ENCODE assay signal across 10 cellular contexts in the genomic region with DNA sequence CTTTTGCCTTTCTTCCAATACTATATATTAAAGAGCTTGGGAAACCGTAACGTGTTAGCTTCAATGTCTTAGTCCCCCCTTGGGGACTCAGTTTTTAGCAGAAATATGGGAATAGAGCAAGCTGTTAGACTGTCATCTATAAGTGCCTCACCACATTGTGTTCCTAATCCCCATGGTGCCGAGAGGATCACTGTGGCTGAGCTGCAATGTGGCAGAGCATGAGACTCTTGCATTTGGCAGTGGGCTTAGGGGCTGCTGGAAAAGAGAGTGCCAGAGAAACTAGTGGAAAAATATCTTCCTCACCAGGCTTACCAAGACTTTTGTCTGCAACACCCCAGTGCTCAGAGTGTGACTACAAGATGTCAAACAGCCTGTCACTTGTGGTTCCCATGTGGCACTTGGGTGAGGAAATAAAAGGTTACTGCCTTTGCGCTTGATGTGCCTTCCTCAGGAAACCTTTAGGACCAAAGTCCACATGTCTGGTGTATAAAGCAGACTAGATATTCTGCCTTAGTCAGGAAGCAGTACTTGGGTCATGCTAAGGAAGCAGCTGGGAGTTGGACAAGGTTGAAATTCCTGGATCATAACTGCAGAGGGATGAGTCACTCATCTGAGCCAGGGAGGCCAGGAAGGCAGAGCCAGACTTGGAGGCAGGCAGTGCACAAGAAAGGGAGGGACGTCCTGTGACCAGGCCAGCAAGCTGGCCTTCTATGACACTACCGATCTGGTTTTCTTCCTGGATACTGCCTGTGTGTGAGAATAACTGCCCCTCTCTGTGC. TPM values are rescaled to one million over a fixed set of nuclear protein-coding genes. Genes with fewer than 3 reads are reported as not detected.
A peak's percentile ranks its signal among the peaks of the same experiment; 100 is the strongest.
DNase-seq lines count a peak whose midpoint lies in the region; ATAC-seq and TF ChIP-seq lines count a peak whose summit lies in the region.
"Had no signal": no experiment of that assay in that cellular context is flagged by ENCODE, and none has a peak within 500 bp of the region (broad histone marks: within the 10 kb centered on the region; RNA-seq: fewer than 3 reads in every experiment).

No MANE protein-coding gene starts in this region.

- H3K27me3 Mint-ChIP-seq in activated CD8-positive, alpha-beta T cell treated with anti-CD3 and anti-CD28 coated beads, Interleukin-2, amount 10 ng/mL, durations not matched to agents 7 days and 5 days (ENCODE audit: low read depth), result no peaks in the 10 kb centered on the region
- no peaks in the 10 kb centered on the region for H3K27me3 Mint-ChIP-seq in stimulated activated memory B cell treated with anti-CD40 and anti-IgM and Interleukin-4, amounts not matched to agents 10 μg/mL and 1 μg/mL and 100 μg/mL, for 72 hours
- H3K27me3 Mint-ChIP-seq in activated naive CD4-positive, alpha-beta T cell treated with anti-CD3 and anti-CD28 coated beads, Interleukin-2, amount 10 ng/mL, durations not matched to agents 7 days and 5 days, result no peaks in the 10 kb centered on the region

- no peaks in the 10 kb centered on the region for H3K27me3 ChIP-seq in gastroesophageal sphincter

- POLR2A ChIA-PET in activated CD8-positive, alpha-beta T cell treated with anti-CD3 and anti-CD28 coated beads, Interleukin-2, amount 10 ng/mL, durations not matched to agents 7 days and 5 days (lab: Charles Lee), result no interaction called here

- peak; percentile 90 for ATAC-seq in gastroesophageal sphincter
- ATAC-seq in activated CD8-positive, alpha-beta T cell treated with anti-CD3 and anti-CD28 coated beads, Interleukin-2, amount 10 ng/mL, durations not matched to agents 7 days and 5 days, result no peak
- ATAC-seq in stimulated activated memory B cell treated with anti-CD40 and anti-IgM and Interleukin-4, amounts not matched to agents 10 μg/mL and 1 μg/mL and 100 μg/mL, for 72 hours, result no peak

- H3K4me1 ChIP-seq in gastroesophageal sphincter, result no peaks in the 10 kb centered on the region

- CTCF ChIA-PET in activated CD8-positive, alpha-beta T cell treated with anti-CD3 and anti-CD28 coated beads, Interleukin-2, amount 10 ng/mL, durations not matched to agents 7 days and 5 days (lab: Charles Lee), result no interaction called here
- CTCF ChIA-PET in activated naive CD4-positive, alpha-beta T cell treated with anti-CD3 and anti-CD28 coated beads, Interleukin-2, amount 10 ng/mL, durations not matched to agents 7 days and 5 days (lab: Charles Lee), result no interaction called here

- H3K4me3 ChIP-seq in gastroesophageal sphincter (no peak overlapping the region), retinal pigment epithelial cell (ENCODE audit: low read length) (no peak overlapping the region)

- 68 to 78% methylated on average over 3 of the region's 6 CpGs for WGBS in gastroesophageal sphincter (ENCODE audit: low coverage in 1 of 2), 2 donors

- no peak for TF ChIP-seq EP300 in gastroesophageal sphincter (IDR thresholded peaks at IDR 0.05)

- H3K27ac Mint-ChIP-seq in activated CD8-positive, alpha-beta T cell treated with anti-CD3 and anti-CD28 coated beads, Interleukin-2, amount 10 ng/mL, durations not matched to agents 7 days and 5 days, result no peak overlapping the region
- no peak overlapping the region for H3K27ac Mint-ChIP-seq in stimulated activated memory B cell treated with anti-CD40 and anti-IgM and Interleukin-4, amounts not matched to agents 10 μg/mL and 1 μg/mL and 100 μg/mL, for 72 hours
- no peak overlapping the region for H3K27ac Mint-ChIP-seq in activated naive CD4-positive, alpha-beta T cell treated with anti-CD3 and anti-CD28 coated beads, Interleukin-2, amount 10 ng/mL, durations not matched to agents 7 days and 5 days

- H3K36me3 Mint-ChIP-seq in activated CD8-positive, alpha-beta T cell treated with anti-CD3 and anti-CD28 coated beads, Interleukin-2, amount 10 ng/mL, durations not matched to agents 7 days and 5 days (ENCODE audit: low read depth), result no peaks in the 10 kb centered on the region
- H3K36me3 Mint-ChIP-seq in stimulated activated memory B cell treated with anti-CD40 and anti-IgM and Interleukin-4, amounts not matched to agents 10 μg/mL and 1 μg/mL and 100 μg/mL, for 72 hours, result no peaks in the 10 kb centered on the region
- H3K36me3 Mint-ChIP-seq in activated naive CD4-positive, alpha-beta T cell treated with anti-CD3 and anti-CD28 coated beads, Interleukin-2, amount 10 ng/mL, durations not matched to agents 7 days and 5 days, result no peaks in the 10 kb centered on the region

- no peak for TF ChIP-seq POLR2A in gastroesophageal sphincter (IDR thresholded peaks at IDR 0.05)

- H3K9me3 ChIP-seq in gastroesophageal sphincter, result no peaks in the 10 kb centered on the region

- TF ChIP-seq CTCF in gastroesophageal sphincter (IDR thresholded peaks at IDR 0.05) (no peak), retinal pigment epithelial cell (conservative IDR thresholded peaks at IDR 0.05; ENCODE audit: low read depth, low read length) (no peak)

- H3K27ac ChIP-seq in gastroesophageal sphincter, result peak overlapping the region in 1 of 4 donors; percentile 1

- DNase-seq in GM03348 (ENCODE audit: low spot score), result peak; percentile 77
- peak; percentile 10 for DNase-seq in T1000 (lab: John Stamatoyannopoulos, UW)
- DNase-seq in retinal pigment epithelial cell (ENCODE audit: low read depth), result peak; percentile 23
- no peak for DNase-seq in activated CD8-positive, alpha-beta T cell treated with anti-CD3 and anti-CD28 coated beads, Interleukin-2, amount 10 ng/mL, durations not matched to agents 7 days and 5 days
- DNase-seq in putamen (ENCODE audit: low spot score), result no peak
- DNase-seq in activated naive CD4-positive, alpha-beta T cell treated with anti-CD3 and anti-CD28 coated beads, Interleukin-2, amount 10 ng/mL, durations not matched to agents 7 days and 5 days, result no peak
- DNase-seq: activated T-cell treated with anti-CD3 and anti-CD28 coated beads, Interleukin-2, amount 50 U/mL, for 1 hour; GDM1 had no signal

- H3K9me3 Mint-ChIP-seq in activated CD8-positive, alpha-beta T cell treated with anti-CD3 and anti-CD28 coated beads, Interleukin-2, amount 10 ng/mL, durations not matched to agents 7 days and 5 days (ENCODE audit: insufficient read depth), result no peaks in the 10 kb centered on the region
- no peaks in the 10 kb centered on the region for H3K9me3 Mint-ChIP-seq in stimulated activated memory B cell treated with anti-CD40 and anti-IgM and Interleukin-4, amounts not matched to agents 10 μg/mL and 1 μg/mL and 100 μg/mL, for 72 hours
- no peaks in the 10 kb centered on the region for H3K9me3 Mint-ChIP-seq in activated naive CD4-positive, alpha-beta T cell treated with anti-CD3 and anti-CD28 coated beads, Interleukin-2, amount 10 ng/mL, durations not matched to agents 7 days and 5 days

- H3K4me3 Mint-ChIP-seq in activated CD8-positive, alpha-beta T cell treated with anti-CD3 and anti-CD28 coated beads, Interleukin-2, amount 10 ng/mL, durations not matched to agents 7 days and 5 days, result no peak overlapping the region
- no peak overlapping the region for H3K4me3 Mint-ChIP-seq in stimulated activated memory B cell treated with anti-CD40 and anti-IgM and Interleukin-4, amounts not matched to agents 10 μg/mL and 1 μg/mL and 100 μg/mL, for 72 hours
- H3K4me3 Mint-ChIP-seq in activated naive CD4-positive, alpha-beta T cell treated with anti-CD3 and anti-CD28 coated beads, Interleukin-2, amount 10 ng/mL, durations not matched to agents 7 days and 5 days, result no peak overlapping the region

- no peaks in the 10 kb centered on the region for H3K36me3 ChIP-seq in gastroesophageal sphincter

- H3K4me1 Mint-ChIP-seq in activated CD8-positive, alpha-beta T cell treated with anti-CD3 and anti-CD28 coated beads, Interleukin-2, amount 10 ng/mL, durations not matched to agents 7 days and 5 days (ENCODE audit: low read depth), result no peaks in the 10 kb centered on the region
- H3K4me1 Mint-ChIP-seq in stimulated activated memory B cell treated with anti-CD40 and anti-IgM and Interleukin-4, amounts not matched to agents 10 μg/mL and 1 μg/mL and 100 μg/mL, for 72 hours, result no peaks in the 10 kb centered on the region
- no peaks in the 10 kb centered on the region for H3K4me1 Mint-ChIP-seq in activated naive CD4-positive, alpha-beta T cell treated with anti-CD3 and anti-CD28 coated beads, Interleukin-2, amount 10 ng/mL, durations not matched to agents 7 days and 5 days

RNA-seq across cellular contexts. Expression of gene MAGEA4, which starts 9.7 kb away (rescaled TPM):
- not detected for total RNA-seq in gastroesophageal sphincter
- not detected for total RNA-seq in activated CD8-positive, alpha-beta T cell treated with anti-CD3 and anti-CD28 coated beads, Interleukin-2, amount 10 ng/mL, durations not matched to agents 7 days and 5 days

Comparison
In these comparisons a context has a peak if more than half of its experiments do, and no peak if none do; other contexts are left out.
1. DNase-seq: peak in GM03348 (single experiment), T1000 (single experiment) and retinal pigment epithelial cell (single experiment); none in activated CD8-positive, alpha-beta T cell treated with anti-CD3 and anti-CD28 coated beads, Interleukin-2, amount 10 ng/mL, durations not matched to agents 7 days and 5 days (single experiment), putamen (single experiment) and activated naive CD4-positive, alpha-beta T cell treated with anti-CD3 and anti-CD28 coated beads, Interleukin-2, amount 10 ng/mL, durations not matched to agents 7 days and 5 days (single experiment).